16 cellular contexts compared by ENCODE assay signal in genomic region chr11:12922418-12922817, GRCh38.
A peak's percentile ranks its signal among the peaks of the same experiment; 100 is the strongest.
DNase-seq lines count a peak whose midpoint lies in the region; ATAC-seq and TF ChIP-seq lines count a peak whose summit lies in the region.
"Had no signal": no experiment of that assay in that cellular context is flagged by ENCODE, and none has a peak within 500 bp of the region (broad histone marks: within the 10 kb centered on the region; RNA-seq: fewer than 3 reads in every experiment).

No MANE protein-coding gene starts in this region.

- H3K4me3 ChIP-seq in astrocyte of the spinal cord (ENCODE audit: low read depth, low read length) (no peak overlapping the region), fibroblast of the aortic adventitia (ENCODE audit: low read depth, low read length) (no peak overlapping the region), aorta (ENCODE audit: low read length in 2 of 2) (no peak overlapping the region)
- H3K4me3 ChIP-seq: A549, GM23338 had no signal

- peak; percentile 68 for DNase-seq in amniotic epithelial cell (ENCODE audit: low read depth)
- DNase-seq in astrocyte of the spinal cord (ENCODE audit: low read depth, low spot score), result peak; percentile 45
- peak; percentile 13 for DNase-seq in fibroblast of the aortic adventitia (ENCODE audit: low read depth)
- peak; percentile 34 for DNase-seq in renal cortical epithelial cell (ENCODE audit: low read depth)
- DNase-seq in aorta, result no peak
- DNase-seq in NCI-H187 treated with DMSO at 0.1 percent for 48 hours (lab: John Stamatoyannopoulos, UW), result no peak
- DNase-seq: BE2C; CD4-positive, alpha-beta memory T cell; COR-L47; DMS153; EL; H7 had no signal

- no peaks in the 10 kb centered on the region for H3K4me1 ChIP-seq in aorta (ENCODE audit: control insufficient read depth in 1 of 2, insufficient read depth in 2 of 2, low read length in 2 of 2)
- H3K4me1 ChIP-seq: A549, BE2C had no signal

- intact Hi-C loops in aorta (cut with DNase I), result no loop called here

- in situ Hi-C loops in astrocyte of the spinal cord (cut with HindIII; ENCODE audit: low sequenced_read_pairs), result no loop called here

- ATAC-seq in HG02973 (IDR thresholded peaks at IDR 0.05; ENCODE audit: unreplicated experiment), result no peak
- no peak for ATAC-seq in aorta (ENCODE audit: low FRiP score)
- ATAC-seq: A549, GM23338 had no signal

- no peaks in the 10 kb centered on the region for H3K36me3 ChIP-seq in aorta (ENCODE audit: control insufficient read depth in 1 of 2, insufficient read depth in 2 of 2, low read length in 1 of 2)

- 95 to 99% methylated on average over 7 of the region's 7 CpGs for WGBS in aorta, 2 donors

- TF ChIP-seq CTCF in astrocyte of the spinal cord (IDR thresholded peaks at IDR 0.05; ENCODE audit: low read depth, low read length) (no peak), fibroblast of the aortic adventitia (IDR thresholded peaks at IDR 0.05; ENCODE audit: insufficient read depth, low read length) (no peak)

- H3K27me3 ChIP-seq in aorta (ENCODE audit: control insufficient read depth in 1 of 2, insufficient read depth in 2 of 2, low read length in 1 of 2), result no peaks in the 10 kb centered on the region
- H3K27me3 ChIP-seq: BE2C had no signal

- no peak overlapping the region for H3K27ac ChIP-seq in aorta (ENCODE audit: low read depth in 1 of 2, low read length in 2 of 2)
- H3K27ac ChIP-seq: A549, C4-2B had no signal

- H3K9me3 ChIP-seq in aorta (ENCODE audit: control insufficient read depth, low read length), result no peaks in the 10 kb centered on the region
- H3K9me3 ChIP-seq: A549, BE2C had no signal

Comparison
In these comparisons a context has a peak if more than half of its experiments do, and no peak if none do; other contexts are left out.
1. DNase-seq: peak in amniotic epithelial cell (single experiment), astrocyte of the spinal cord (single experiment), fibroblast of the aortic adventitia (single experiment) and renal cortical epithelial cell (single experiment); none in aorta (0 of 2) and NCI-H187 treated with DMSO at 0.1 percent for 48 hours (single experiment).